In genomic region chr16:70430667-70431536, GRCh38 we compare ENCODE assay signal across 7 cellular contexts. TPM values are rescaled to one million over a fixed set of nuclear protein-coding genes. Genes with fewer than 3 reads are reported as not detected.
A peak's percentile ranks its signal among the peaks of the same experiment; 100 is the strongest.
DNase-seq lines count a peak whose midpoint lies in the region; ATAC-seq and TF ChIP-seq lines count a peak whose summit lies in the region.

No MANE protein-coding gene starts in this region.

- in situ Hi-C loops in transverse colon (cut with MboI; ENCODE audit: low pct_ligation_motif_present in 1 of 4, low pct_unique_long_range_greater_than_20kb in 1 of 4, low sequenced_read_pairs in 3 of 4), result no loop called here

- no peak for TF ChIP-seq CTCF in RWPE2 (IDR thresholded peaks at IDR 0.05; ENCODE audit: poor library complexity, severe bottlenecking)
- no peak for TF ChIP-seq CTCF in lung (IDR thresholded peaks at IDR 0.05; ENCODE audit: control extremely low read depth, extremely low read depth)
- TF ChIP-seq CTCF in transverse colon (IDR thresholded peaks at IDR 0.05), result no peak

- no peak for TF ChIP-seq POLR2A in transverse colon (IDR thresholded peaks at IDR 0.05)

- WGBS in lung, 2 donors, result 29 to 45% methylated on average over 8 to 11 of the region's 11 CpGs
- WGBS in transverse colon (ENCODE audit: low coverage in 1 of 2), 2 donors, result 43 to 49% methylated on average over 7 to 11 of the region's 11 CpGs

- TF ChIP-seq EP300 in transverse colon (IDR thresholded peaks at IDR 0.05; ENCODE audit: low read depth), result no peak

- DNase-seq in RWPE2 (ENCODE audit: low spot score) (no peak), lung (ENCODE audit: low spot score) (no peak), transverse colon (peak; percentile 47), GM03348 (ENCODE audit: low spot score) (no peak)
- peak; percentile 18 for DNase-seq in activated naive CD8-positive, alpha-beta T cell treated with anti-CD3 and anti-CD28 coated beads, Interleukin-2, amount 50 U/mL, for 16 hours (ENCODE audit: low read depth, low spot score)

- H3K27ac ChIP-seq in RWPE2 (ENCODE audit: poor library complexity, severe bottlenecking), result peak overlapping the region; percentile 59
- peak overlapping the region; percentile 36 to 88 for H3K27ac ChIP-seq in lung (ENCODE audit: low read depth in 1 of 2, low read length in 1 of 2)
- H3K27ac ChIP-seq in transverse colon, result peak overlapping the region; percentile 50 to 84 (median 67)

- H3K4me1 ChIP-seq in RWPE2 (ENCODE audit: insufficient read depth, poor library complexity, severe bottlenecking) (peaks cover 29% of the 10 kb centered on the region), lung (ENCODE audit: control insufficient read depth in 2 of 2, insufficient read depth in 2 of 2, low read length in 2 of 2) (peaks cover 44 to 51% of the 10 kb centered on the region in 2 donors), transverse colon (peaks cover 53 to 86% (median 64%) of the 10 kb centered on the region in 4 donors)

- H3K36me3 ChIP-seq in RWPE2 (ENCODE audit: low read depth) (peaks cover 8% of the 10 kb centered on the region; the same call in 1 of the 2 replicates), lung (ENCODE audit: control insufficient read depth in 2 of 2, insufficient read depth in 2 of 2, low read length in 2 of 2) (peaks cover 0 to 3% of the 10 kb centered on the region in 2 donors), transverse colon (no peaks in the 10 kb centered on the region)

- ATAC-seq in GM19043 (IDR thresholded peaks at IDR 0.05; ENCODE audit: low read depth, unreplicated experiment), result peak; percentile 40
- ATAC-seq in HG03045 (IDR thresholded peaks at IDR 0.05; ENCODE audit: unreplicated experiment), result peak; percentile 46
- no peak for ATAC-seq in RWPE2 (ENCODE audit: low read depth)
- no peak for ATAC-seq in lung (ENCODE audit: insufficient read depth, low FRiP score)

- no peak overlapping the region for H3K4me3 ChIP-seq in RWPE2 (ENCODE audit: severe bottlenecking)
- no peak overlapping the region for H3K4me3 ChIP-seq in lung
- H3K4me3 ChIP-seq in transverse colon, result no peak overlapping the region

- H3K27me3 ChIP-seq in RWPE2 (ENCODE audit: insufficient read depth, poor library complexity, severe bottlenecking) (no peaks in the 10 kb centered on the region), lung (ENCODE audit: control insufficient read depth, insufficient read depth) (no peaks in the 10 kb centered on the region), transverse colon (no peaks in the 10 kb centered on the region)

- intact Hi-C loops in transverse colon (cut with DNase I; ENCODE audit: low total_unique reads), result no loop called here

- H3K9me3 ChIP-seq in RWPE2 (ENCODE audit: severe bottlenecking), result no peaks in the 10 kb centered on the region
- H3K9me3 ChIP-seq in lung (ENCODE audit: control insufficient read depth in 2 of 2, insufficient read depth in 1 of 2, low read length in 1 of 2), result no peaks in the 10 kb centered on the region
- no peaks in the 10 kb centered on the region for H3K9me3 ChIP-seq in transverse colon

RNA-seq across cellular contexts. Expression of gene ST3GAL2, which starts 8.0 kb away (rescaled TPM):
- total RNA-seq in lung, result 10 to 100 TPM; 33.4 to 37.0 TPM
- 10 to 100 TPM in 1 of 2 donors, 1 to 10 TPM in 1; 8.4 to 27.5 TPM for polyA plus RNA-seq in lung
- 10 to 100 TPM in 2 of 4 donors, 1 to 10 TPM in 2; 2.6 to 16.5 (median 8.5) TPM for total RNA-seq in transverse colon

RNA-seq across cellular contexts. Expression of gene FCSK, which starts 23.5 kb away (rescaled TPM):
- total RNA-seq in lung, result 10 to 100 TPM; 13.7 to 24.1 TPM
- 10 to 100 TPM; 12.0 to 14.7 TPM for polyA plus RNA-seq in lung
- total RNA-seq in transverse colon, result 10 to 100 TPM; 38.5 to 62.7 (median 43.1) TPM

Comparison
In these comparisons a context has a peak if more than half of its experiments do, and no peak if none do; other contexts are left out.
1. ATAC-seq: peak in GM19043 (single experiment) and HG03045 (single experiment); none in RWPE2 (single experiment) and lung (single experiment).
2. DNase-seq: peak in activated naive CD8-positive, alpha-beta T cell treated with anti-CD3 and anti-CD28 coated beads, Interleukin-2, amount 50 U/mL, for 16 hours (single experiment) and transverse colon (single experiment); none in RWPE2 (single experiment), lung (single experiment) and GM03348 (single experiment).
3. Peak in every context shown above with its lines, with median percentiles within 50 percentile points of each other: H3K27ac ChIP-seq.